In the genomic region with DNA sequence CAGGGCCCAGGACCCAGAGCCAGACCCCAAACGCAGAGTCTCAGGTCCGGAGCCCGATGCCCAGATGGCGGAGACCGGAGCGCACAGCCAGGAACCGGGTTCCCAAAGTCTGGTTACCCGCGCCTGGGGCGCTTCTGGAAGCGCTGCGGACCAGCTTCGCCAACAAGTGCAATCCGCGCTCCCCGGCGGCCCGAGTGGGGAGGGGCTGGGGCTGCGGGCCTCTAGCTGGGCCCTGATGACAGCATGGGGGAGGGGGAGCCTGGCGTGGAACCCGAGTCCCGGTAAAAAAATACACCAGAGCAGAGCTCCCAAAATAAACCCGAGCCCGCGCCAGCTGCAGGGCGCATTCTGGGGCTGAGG, we compare ENCODE assay signal across 1 cellular context.
TF ChIP-seq lines count a peak whose summit lies in the region.

No MANE protein-coding gene starts in this region.

TF ChIP-seq in H1, 55 proteins besides CTCF, POLR2A, EP300 and RAD21:
- TF ChIP-seq EZH2 (IDR thresholded peaks at IDR 0.05; ENCODE audit: low read depth, low read length, severe bottlenecking) (peak; percentile 93), GABPA (IDR thresholded peaks at IDR 0.05; ENCODE audit: borderline replicate concordance, insufficient read depth, low read length) (0 out of 2 replicates have a peak, but pooled peaks have one; percentile 44), NRF1 (IDR thresholded peaks at IDR 0.05; ENCODE audit: low read depth, low read length) (no peak), JUND (IDR thresholded peaks at IDR 0.05; ENCODE audit: low read length) (no peak), POU5F1 (IDR thresholded peaks at IDR 0.05; ENCODE audit: low read depth, low read length) (no peak), SIRT6 (IDR thresholded peaks at IDR 0.05; ENCODE audit: low read length) (no peak), RNF2 (IDR thresholded peaks at IDR 0.05; ENCODE audit: borderline replicate concordance, low read depth, low read length, missing control alignments, poor library complexity, severe bottlenecking) (no peak)
